In the genomic region with DNA sequence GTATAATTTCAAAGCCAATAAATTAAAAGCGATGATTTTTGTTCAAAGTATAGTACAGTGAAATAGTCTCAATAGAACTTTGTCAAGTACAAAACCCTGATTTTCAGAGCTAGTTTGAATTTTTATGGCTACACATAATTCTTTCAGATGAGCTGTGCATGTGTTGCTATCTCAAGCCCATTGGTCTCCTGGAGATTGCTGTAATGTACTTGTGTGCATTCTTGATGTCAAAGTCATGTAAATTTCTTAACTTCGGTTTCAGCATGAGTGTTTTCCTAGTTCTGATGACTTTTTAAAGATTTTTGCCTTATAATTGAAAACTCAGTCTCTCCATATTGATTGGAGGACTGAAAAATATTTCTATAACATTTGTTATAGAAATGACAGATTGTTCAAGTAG, we compare ENCODE assay signal across 19 cellular contexts.
"Had no signal": no experiment of that assay in that cellular context is flagged by ENCODE, and none has a peak within 500 bp of the region (broad histone marks: within the 10 kb centered on the region; RNA-seq: fewer than 3 reads in every experiment).

No MANE protein-coding gene starts in this region.

- H3K27ac ChIP-seq: ascending aorta, left ventricle myocardium inferior, suprapubic skin had no signal

- H3K27me3 ChIP-seq: ascending aorta, suprapubic skin had no signal

- H3K36me3 Mint-ChIP-seq: activated CD8-positive, alpha-beta memory T cell treated with anti-CD3 and anti-CD28 coated beads, Interleukin-2, amount 10 ng/mL, durations not matched to agents 7 days and 5 days; activated naive CD8-positive, alpha-beta T cell treated with anti-CD3 and anti-CD28 coated beads for 36 hours; memory B cell had no signal

- FAIRE-seq: kidney, TTC549 had no signal

- H3K4me1 ChIP-seq: ascending aorta, left ventricle myocardium inferior, suprapubic skin had no signal

- H3K4me3 ChIP-seq: ascending aorta, left ventricle myocardium inferior, suprapubic skin had no signal

- H3K27me3 Mint-ChIP-seq: activated CD8-positive, alpha-beta memory T cell treated with anti-CD3 and anti-CD28 coated beads, Interleukin-2, amount 10 ng/mL, durations not matched to agents 7 days and 5 days; type B pancreatic cell had no signal

- DNase-seq: activated CD4-positive, alpha-beta T cell treated with anti-CD3 and anti-CD28 coated beads, Interleukin-2, amount 50 U/mL, for 48 hours; activated CD4-positive, CD25-positive, alpha-beta regulatory T cell; activated CD8-positive, alpha-beta memory T cell treated with anti-CD3 and anti-CD28 coated beads, Interleukin-2, amount 10 ng/mL, durations not matched to agents 7 days and 5 days; activated gamma-delta T cell; activated naive CD8-positive, alpha-beta T cell treated with anti-CD3 and anti-CD28 coated beads for 36 hours; activated T-cell treated with anti-CD3 and anti-CD28 coated beads, Interleukin-2, amount 50 U/mL, for 48 hours; endodermal cell; kidney; left ventricle myocardium inferior; nephron progenitor cell; stimulated activated CD4-positive, alpha-beta T cell treated with anti-CD3 and anti-CD28 coated beads, Interleukin-2, amount 100 ng/mL, for 48 hours; stimulated activated naive CD8-positive, alpha-beta T cell treated with anti-CD3 and anti-CD28 coated beads, Interleukin-15, Interleukin-2, amounts not matched to agents 100 U/mL and 50 U/mL, for 24 hours; T-helper 2 cell had no signal

- H3K36me3 ChIP-seq: ascending aorta, left ventricle myocardium inferior, suprapubic skin had no signal

- H3K4me3 Mint-ChIP-seq: activated CD8-positive, alpha-beta memory T cell treated with anti-CD3 and anti-CD28 coated beads, Interleukin-2, amount 10 ng/mL, durations not matched to agents 7 days and 5 days; activated naive CD8-positive, alpha-beta T cell treated with anti-CD3 and anti-CD28 coated beads for 36 hours; central memory CD8-positive, alpha-beta T cell; endodermal cell; memory B cell; nephron progenitor cell had no signal

- H3K27ac Mint-ChIP-seq: activated CD8-positive, alpha-beta memory T cell treated with anti-CD3 and anti-CD28 coated beads, Interleukin-2, amount 10 ng/mL, durations not matched to agents 7 days and 5 days; activated naive CD8-positive, alpha-beta T cell treated with anti-CD3 and anti-CD28 coated beads for 36 hours; endodermal cell; memory B cell; nephron progenitor cell; type B pancreatic cell had no signal

- H3K9me3 Mint-ChIP-seq: activated naive CD8-positive, alpha-beta T cell treated with anti-CD3 and anti-CD28 coated beads for 36 hours; central memory CD8-positive, alpha-beta T cell; endodermal cell; memory B cell; nephron progenitor cell; type B pancreatic cell had no signal

- H3K4me1 Mint-ChIP-seq: activated CD8-positive, alpha-beta memory T cell treated with anti-CD3 and anti-CD28 coated beads, Interleukin-2, amount 10 ng/mL, durations not matched to agents 7 days and 5 days; activated naive CD8-positive, alpha-beta T cell treated with anti-CD3 and anti-CD28 coated beads for 36 hours; central memory CD8-positive, alpha-beta T cell; memory B cell had no signal

- H3K9me3 ChIP-seq: ascending aorta, left ventricle myocardium inferior, suprapubic skin had no signal
